10 cellular contexts compared by ENCODE assay signal in the genomic region with DNA sequence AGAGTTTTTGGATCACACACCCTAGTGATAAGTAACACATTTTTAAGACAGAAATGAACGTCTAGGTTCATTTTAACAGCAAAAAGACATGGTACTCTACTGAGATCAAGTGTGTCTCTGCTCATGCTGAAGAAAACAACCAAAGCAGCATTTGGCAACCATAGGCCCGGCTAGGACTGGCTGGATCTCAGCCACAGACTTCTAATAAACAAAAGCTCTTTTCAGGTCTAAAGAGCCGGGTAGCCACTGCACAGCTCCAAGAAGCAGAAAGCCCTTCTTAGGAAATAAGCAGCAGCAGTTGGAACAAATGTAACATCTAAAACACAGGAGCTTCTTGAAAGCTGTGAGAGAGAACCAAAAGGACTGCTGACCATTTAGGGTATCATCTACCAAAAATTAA. TPM values are rescaled to one million over a fixed set of nuclear protein-coding genes. Genes with fewer than 3 reads are reported as not detected.
DNase-seq lines count a peak whose midpoint lies in the region; ATAC-seq and TF ChIP-seq lines count a peak whose summit lies in the region.
"Had no signal": no experiment of that assay in that cellular context is flagged by ENCODE, and none has a peak within 500 bp of the region (broad histone marks: within the 10 kb centered on the region; RNA-seq: fewer than 3 reads in every experiment).

No MANE protein-coding gene starts in this region.

- in situ Hi-C loops in mammary epithelial cell (cut with MboI; ENCODE audit: low sequenced_read_pairs in 2 of 2), result loop anchor here in 1 of 2 donors (5.0 kb wide), 1 partner anchor 126 kb away; no protein-coding TSS in a partner anchor

- peaks cover 22% of the 10 kb centered on the region for H3K4me1 Mint-ChIP-seq in MCF 10A (ENCODE audit: insufficient read depth, unreplicated experiment)

- no peak overlapping the region for H3K9ac ChIP-seq in mammary epithelial cell (ENCODE audit: insufficient read depth, low read length)

- H3K36me3 Mint-ChIP-seq in MCF 10A (ENCODE audit: insufficient read depth, unreplicated experiment), result peaks cover 41% of the 10 kb centered on the region

- TF ChIP-seq CTCF in MCF 10A (IDR thresholded peaks at IDR 0.05; ENCODE audit: unreplicated experiment), result no peak
- TF ChIP-seq CTCF in mammary epithelial cell (conservative IDR thresholded peaks at IDR 0.05 in 1 of 2, IDR thresholded peaks at IDR 0.05 in 1 of 2; ENCODE audit: extremely low read depth in 1 of 2, insufficient read depth in 1 of 2, low read depth in 1 of 2, low read length in 2 of 2), result no peak
- no peak for TF ChIP-seq CTCF in gastroesophageal sphincter (IDR thresholded peaks at IDR 0.05)
- no peak for TF ChIP-seq CTCF in uterus (IDR thresholded peaks at IDR 0.05)

- intact Hi-C loops in MCF 10A (cut with micrococcal nuclease), result loop anchor here (1.0 kb wide), 2 partner anchors 128 to 475 kb away; no protein-coding TSS in a partner anchor
- intact Hi-C loops in mammary epithelial cell (cut with micrococcal nuclease), result loop anchor here (1.0 to 10.0 kb wide), 7 partner anchors 36 to 1281 kb away; a partner anchor contains a TSS
- intact Hi-C loops in uterus (cut with DNase I; ENCODE audit: low total_unique reads), result no loop called here

- H3K9me3 Mint-ChIP-seq in MCF 10A (ENCODE audit: unreplicated experiment), result no peaks in the 10 kb centered on the region
- H3K9me3 Mint-ChIP-seq: activated naive CD4-positive, alpha-beta T cell treated with anti-CD3 and anti-CD28 coated beads, Interleukin-2, amount 50 U/mL, for 24 hours had no signal

- H3K4me1 ChIP-seq in mammary epithelial cell (ENCODE audit: insufficient read depth, low read length) (peaks cover 30% of the 10 kb centered on the region), gastroesophageal sphincter (peaks cover 50 to 100% (median 52%) of the 10 kb centered on the region in 3 donors), uterus (peaks cover 0 to 5% of the 10 kb centered on the region in 2 donors)

- peak overlapping the region; percentile 39 for H3K27ac Mint-ChIP-seq in MCF 10A (ENCODE audit: low read depth, unreplicated experiment)
- H3K27ac Mint-ChIP-seq: activated naive CD4-positive, alpha-beta T cell treated with anti-CD3 and anti-CD28 coated beads, Interleukin-2, amount 50 U/mL, for 24 hours had no signal

- WGBS in mammary epithelial cell (ENCODE audit: low coverage, missing lambda C conversion rate), result 13% methylated on average over 3 of the region's 3 CpGs
- 4 to 8% methylated on average over 3 of the region's 3 CpGs for WGBS in gastroesophageal sphincter (ENCODE audit: low coverage in 1 of 2), 2 donors

- no TSS peak for BruUV-seq in MCF 10A (replicated peaks; lab: Mats Ljungman, UMichigan)
- no TSS peak for BruUV-seq in mammary epithelial cell (replicated peaks; lab: Mats Ljungman, UMichigan)

- dilution Hi-C loops in mammary epithelial cell (cut with HindIII; ENCODE audit: low sequenced_read_pairs), result no loop called here

- TF ChIP-seq POLR2A in gastroesophageal sphincter (IDR thresholded peaks at IDR 0.05) (no peak), uterus (IDR thresholded peaks at IDR 0.05) (no peak)

- peaks cover 18% of the 10 kb centered on the region for H3K36me3 ChIP-seq in mammary epithelial cell (ENCODE audit: insufficient read depth, low read length)
- H3K36me3 ChIP-seq in gastroesophageal sphincter, result peaks cover 0 to 10% of the 10 kb centered on the region in 2 donors
- no peaks in the 10 kb centered on the region for H3K36me3 ChIP-seq in uterus

- H2AFZ ChIP-seq in mammary epithelial cell (ENCODE audit: low read depth, low read length), result no peak overlapping the region

- POLR2A ChIA-PET in MCF 10A (lab: Yijun Ruan, JAX), result interaction anchor here (0.7 to 2.6 kb wide), 6 partner anchors 14 to 128 kb away, joined by 3 to 7 read pairs (median 3); a partner anchor contains a TSS

- no peak overlapping the region for H3K4me3 ChIP-seq in mammary epithelial cell (replicated peaks in 1 of 3; ENCODE audit: insufficient read depth in 1 of 3, low read depth in 2 of 3, low read length in 3 of 3)
- no peak overlapping the region for H3K4me3 ChIP-seq in gastroesophageal sphincter
- no peak overlapping the region for H3K4me3 ChIP-seq in uterus
- H3K4me3 ChIP-seq: spleen had no signal

- H3K79me2 ChIP-seq in mammary epithelial cell (ENCODE audit: insufficient read depth, low read length), result peaks cover 79% of the 10 kb centered on the region

- CTCF ChIA-PET in MCF 10A (lab: Yijun Ruan, JAX), result interaction anchor here (0.6 to 3.3 kb wide), 37 partner anchors 9 to 1543 kb away, joined by 3 to 29 read pairs (median 4); a partner anchor contains a TSS
- CTCF ChIA-PET in mammary epithelial cell (lab: Charles Lee; ENCODE audit: low non-redundant PET), result interaction anchor here (0.6 to 0.8 kb wide), 3 partner anchors 121 to 763 kb away, joined by 3 to 38 read pairs (median 6); no protein-coding TSS in a partner anchor

- H3K9me3 ChIP-seq in mammary epithelial cell (replicated peaks; ENCODE audit: insufficient read depth, low read length), result no peaks in the 10 kb centered on the region
- no peaks in the 10 kb centered on the region for H3K9me3 ChIP-seq in gastroesophageal sphincter
- no peaks in the 10 kb centered on the region for H3K9me3 ChIP-seq in uterus
- H3K9me3 ChIP-seq: spleen had no signal

- ATAC-seq in gastroesophageal sphincter, result peak; percentile 77

- no peaks in the 10 kb centered on the region for H3K27me3 Mint-ChIP-seq in MCF 10A (ENCODE audit: insufficient read depth, unreplicated experiment)
- H3K27me3 Mint-ChIP-seq: activated naive CD4-positive, alpha-beta T cell treated with anti-CD3 and anti-CD28 coated beads, Interleukin-2, amount 50 U/mL, for 24 hours had no signal

- DNase-seq in MCF 10A (ENCODE audit: unreplicated experiment), result no peak
- DNase-seq in mammary epithelial cell, result no peak
- DNase-seq in nucleus accumbens (lab: John Stamatoyannopoulos, UW), result peak in 48 of 56 donors; percentile 8 to 85 (median 54)
- peak; percentile 48 to 60 for DNase-seq in uterus
- no peak for DNase-seq in activated CD4-positive, alpha-beta T cell treated with anti-CD3 and anti-CD28 coated beads, Interleukin-2, amount 50 U/mL, for 48 hours
- no peak for DNase-seq in SIG-M5 (lab: John Stamatoyannopoulos, UW)
- DNase-seq in stimulated activated naive CD4-positive, alpha-beta T cell treated with Interleukin-2 at 50 U/mL for 16 hours (lab: John Stamatoyannopoulos, UW), result no peak
- DNase-seq: spleen had no signal

- no peak for TF ChIP-seq EP300 in gastroesophageal sphincter (IDR thresholded peaks at IDR 0.05)

- no peak overlapping the region for H3K4me3 Mint-ChIP-seq in MCF 10A (ENCODE audit: unreplicated experiment)
- H3K4me3 Mint-ChIP-seq: activated naive CD4-positive, alpha-beta T cell treated with anti-CD3 and anti-CD28 coated beads, Interleukin-2, amount 50 U/mL, for 24 hours had no signal

- no peak overlapping the region for H3K4me2 ChIP-seq in mammary epithelial cell (ENCODE audit: insufficient read depth, low read depth, low read length)

- H3K27me3 ChIP-seq in mammary epithelial cell (ENCODE audit: insufficient read depth, low read length) (no peaks in the 10 kb centered on the region), gastroesophageal sphincter (no peaks in the 10 kb centered on the region), uterus (no peaks in the 10 kb centered on the region)
- H3K27me3 ChIP-seq: spleen had no signal

- H4K20me1 ChIP-seq in mammary epithelial cell (ENCODE audit: insufficient read depth, low read length), result peaks cover 6% of the 10 kb centered on the region

- H3K27ac ChIP-seq in mammary epithelial cell (ENCODE audit: insufficient read depth, low read depth, low read length), result no peak overlapping the region
- peak overlapping the region; percentile 80 to 98 (median 87) for H3K27ac ChIP-seq in gastroesophageal sphincter
- H3K27ac ChIP-seq in uterus, result peak overlapping the region; percentile 70 to 92
- H3K27ac ChIP-seq: spleen had no signal

RNA-seq across cellular contexts. Expression of a gene that starts 37.7 kb away (rescaled TPM):
- total RNA-seq in MCF 10A (2022) (93.1 and 124 TPM in 2 replicates), mammary epithelial cell (100 to 1,000 TPM in 1 of 2 donors, 10 to 100 TPM in 1; 33.5 to 125 TPM), gastroesophageal sphincter (100 to 1,000 TPM in 1 of 4 donors, 10 to 100 TPM in 3; 62.8 to 103 (median 96.6) TPM), uterus (10 to 100 TPM; 47.9 to 99.2 (median 62.5) TPM)
- polyA plus RNA-seq in mammary epithelial cell, result 43.8 TPM
- polyA minus RNA-seq in mammary epithelial cell, result 69.6 TPM

Comparison
In these comparisons a context has a peak if more than half of its experiments do, and no peak if none do; other contexts are left out.
1. DNase-seq: peak in nucleus accumbens (48 of 56) and uterus (2 of 2); none in MCF 10A (single experiment), mammary epithelial cell (single experiment), activated CD4-positive, alpha-beta T cell treated with anti-CD3 and anti-CD28 coated beads, Interleukin-2, amount 50 U/mL, for 48 hours (0 of 2), SIG-M5 (single experiment) and stimulated activated naive CD4-positive, alpha-beta T cell treated with Interleukin-2 at 50 U/mL for 16 hours (single experiment).